ENCODE assay signal across 8 cellular contexts in genomic region chr3:197959891-197960693, GRCh38. TPM values are rescaled to one million over a fixed set of nuclear protein-coding genes. Genes with fewer than 3 reads are reported as not detected.
DNase-seq lines count a peak whose midpoint lies in the region; ATAC-seq and TF ChIP-seq lines count a peak whose summit lies in the region.

Gene LMLN, plus strand, starts transcription at chr3:197960217. Its CDS starts 29 bp downstream, at chr3:197960246.

- CTCF ChIA-PET in IMR-90 (lab: Yijun Ruan, JAX) = no interaction called here
- CTCF ChIA-PET in OCI-LY7 (lab: Charles Lee; ENCODE audit: unreplicated experiment) = no interaction called here

- H2AK9ac ChIP-seq in IMR-90 (replicated peaks; ENCODE audit: low read depth, low read length, poor library complexity) = peak within 1 kb of the TSS; percentile 80

- H3K36me3 ChIP-seq in IMR-90 (ENCODE audit: control insufficient read depth, insufficient read depth, low read length) (peaks cover 8% of the 10 kb centered on the region), OCI-LY7 (ENCODE audit: insufficient read depth, low read length) (peaks cover 37% of the 10 kb centered on the region), mucosa of descending colon (ENCODE audit: low read depth) (no peaks in the 10 kb centered on the region)

- no peaks in the 10 kb centered on the region for H3K9me3 ChIP-seq in IMR-90 (ENCODE audit: control insufficient read depth, insufficient read depth, low read length)
- H3K9me3 ChIP-seq in OCI-LY7 (ENCODE audit: low read length) = no peaks in the 10 kb centered on the region
- H3K9me3 ChIP-seq in mucosa of descending colon = no peaks in the 10 kb centered on the region

- H3K4me1 ChIP-seq in IMR-90 (ENCODE audit: control insufficient read depth, insufficient read depth, low read length) = 0 out of 2 replicates have a peak, but pooled peaks cover 3% of the 10 kb centered on the region
- peaks cover 29% of the 10 kb centered on the region for H3K4me1 ChIP-seq in OCI-LY7 (ENCODE audit: insufficient read depth, low read length, poor library complexity, severe bottlenecking)
- H3K4me1 ChIP-seq in mucosa of descending colon (ENCODE audit: low read depth) = peaks cover 5% of the 10 kb centered on the region

- H4K8ac ChIP-seq in IMR-90 (ENCODE audit: low read depth in 2 of 2, low read length in 2 of 2) = peak within 1 kb of the TSS; percentile 94 to 97

- H3K27ac ChIP-seq in IMR-90 (ENCODE audit: insufficient read depth, low read length) (peak within 1 kb of the TSS; percentile 28), OCI-LY7 (ENCODE audit: low read depth, low read length, poor library complexity, severe bottlenecking) (peak within 1 kb of the TSS; percentile 36)

- H3K4me2 ChIP-seq in IMR-90 (ENCODE audit: low read depth, low read length) (peak within 1 kb of the TSS; percentile 95), OCI-LY7 (ENCODE audit: low read length) (peak within 1 kb of the TSS; percentile 97)

- no peak within 1 kb of the TSS for H3K18ac ChIP-seq in IMR-90 (ENCODE audit: low read depth, low read length)

- H2AK5ac ChIP-seq in IMR-90 (ENCODE audit: low read depth, low read length) = peak within 1 kb of the TSS; percentile 64

- peak within 1 kb of the TSS; percentile 64 for H3K4me3 ChIP-seq in IMR-90 (ENCODE audit: insufficient read depth, low read depth, low read length)
- H3K4me3 ChIP-seq in OCI-LY7 (ENCODE audit: low read depth, low read length, poor library complexity, severe bottlenecking) = peak within 1 kb of the TSS; percentile 81
- H3K4me3 ChIP-seq in epithelial cell of esophagus (ENCODE audit: low read length) = peak within 1 kb of the TSS; percentile 92
- peak within 1 kb of the TSS; percentile 39 for H3K4me3 ChIP-seq in mucosa of descending colon

- peaks cover 10 to 33% of the 10 kb centered on the region in 2 experiments for H3K79me1 ChIP-seq in IMR-90 (ENCODE audit: low read depth in 1 of 2, low read length in 2 of 2)

- TF ChIP-seq POLR2A in IMR-90 (IDR thresholded peaks at IDR 0.05; ENCODE audit: low read depth, low read length) = peak; percentile 91

- H2AFZ ChIP-seq in IMR-90 (replicated peaks; ENCODE audit: low read length, poor library complexity) (peak within 1 kb of the TSS; percentile 96), OCI-LY7 (ENCODE audit: low read length) (peak within 1 kb of the TSS; percentile 86)

- intact Hi-C loops in IMR-90 (cut with micrococcal nuclease) (loop anchor here (10.0 kb wide), 1 partner anchor 115 kb away; no protein-coding TSS in a partner anchor), OCI-LY7 (cut with micrococcal nuclease; ENCODE audit: unreplicated experiment) (loop anchor here (5.0 kb wide), 1 partner anchor 112 kb away; no protein-coding TSS in a partner anchor), mucosa of descending colon (cut with DNase I, micrococcal nuclease) (no loop called here)

- H2BK20ac ChIP-seq in IMR-90 (ENCODE audit: low read depth, low read length) = no peak within 1 kb of the TSS

- ATAC-seq in GM21529 (IDR thresholded peaks at IDR 0.05; ENCODE audit: unreplicated experiment) (peak; percentile 97), IMR-90 (ENCODE audit: low read depth) (peak; percentile 94), mucosa of descending colon (peak; percentile 99)

- no peak for TF ChIP-seq RAD21 in IMR-90 (IDR thresholded peaks at IDR 0.05; ENCODE audit: low read length)

- peak within 1 kb of the TSS; percentile 35 for H3K9ac ChIP-seq in IMR-90 (ENCODE audit: low read depth, low read length)

- H4K5ac ChIP-seq in IMR-90 (ENCODE audit: low read depth, low read length) = peak within 1 kb of the TSS; percentile 13

- peak within 1 kb of the TSS; percentile 92 for H3K14ac ChIP-seq in IMR-90 (replicated peaks; ENCODE audit: low read depth, low read length)

- 0 out of 2 replicates have a peak within 1 kb of the TSS, but pooled peaks have one; percentile 9 for H2BK120ac ChIP-seq in IMR-90 (ENCODE audit: low read depth, low read length)

- WGBS in IMR-90 (ENCODE audit: extremely low coverage in 2 of 2, insufficient read length in 1 of 2), 2 experiments = 0% methylated on average over 9 of the region's 62 CpGs; no CpG with 5 or more reads in 1 of the 2 experiments

- H3K27me3 ChIP-seq in IMR-90 (ENCODE audit: control insufficient read depth, insufficient read depth, low read length) = no peaks in the 10 kb centered on the region

- BruUV-seq in IMR-90 (replicated peaks; lab: Mats Ljungman, UMichigan) (no TSS peak), OCI-LY7 (replicated peaks; lab: Mats Ljungman, UMichigan) (no TSS peak)

- peak within 1 kb of the TSS; percentile 52 for H3K56ac ChIP-seq in IMR-90 (ENCODE audit: extremely low read depth, insufficient read depth, low read length)

- POLR2A ChIA-PET in IMR-90 (lab: Charles Lee; ENCODE audit: unreplicated experiment) (no interaction called here), OCI-LY7 (lab: Charles Lee) (interaction anchor here (1.1 kb wide), 1 partner anchor 10 kb away, joined by 4 read pairs; no protein-coding TSS in a partner anchor)

- no peak for TF ChIP-seq CTCF in IMR-90 (conservative IDR thresholded peaks at IDR 0.05; ENCODE audit: low read depth, low read length)
- no peak for TF ChIP-seq CTCF in OCI-LY7 (conservative IDR thresholded peaks at IDR 0.05; ENCODE audit: low read length)
- TF ChIP-seq CTCF in epithelial cell of esophagus (IDR thresholded peaks at IDR 0.05; ENCODE audit: insufficient read depth, low read depth, low read length, missing control alignments) = no peak
- no peak for TF ChIP-seq CTCF in mucosa of descending colon (IDR thresholded peaks at IDR 0.05)

- 0 out of 2 replicates have a peak, but pooled peaks cover under 1% of the 10 kb centered on the region for H3K79me2 ChIP-seq in OCI-LY7 (ENCODE audit: insufficient read depth, low read depth, low read length)

- H4K20me1 ChIP-seq in IMR-90 (ENCODE audit: insufficient read depth, low read length) = peaks cover 17% of the 10 kb centered on the region
- H4K20me1 ChIP-seq in OCI-LY7 (ENCODE audit: insufficient read depth, low read length) = no peaks in the 10 kb centered on the region

- H3K23ac ChIP-seq in IMR-90 (ENCODE audit: low read depth, low read length) = peak within 1 kb of the TSS; percentile 87

- DNase-seq in DMS114 treated with DMSO at 0.1 percent for 48 hours (lab: John Stamatoyannopoulos, UW; ENCODE audit: unreplicated experiment) = peak; percentile 91
- DNase-seq in IMR-90 = peak; percentile 94
- peak; percentile 96 for DNase-seq in OCI-LY7 (ENCODE audit: low spot score)
- DNase-seq in activated T-cell treated with anti-CD3 and anti-CD28 coated beads for 4 hours = peak; percentile 91
- DNase-seq in epithelial cell of esophagus (ENCODE audit: low read depth) = peak; percentile 97
- DNase-seq in mucosa of descending colon = peak; percentile 95 to 97 (median 97)
- peak; percentile 75 to 89 for DNase-seq in stimulated activated CD8-positive, alpha-beta memory T cell treated with anti-CD3 and anti-CD28 coated beads, Interleukin-4, amount 100 ng/mL, for 1 hour (ENCODE audit: low read depth in 2 of 2, low spot score in 1 of 2)

- H2BK5ac ChIP-seq in IMR-90 (ENCODE audit: low read depth, low read length, poor library complexity, severe bottlenecking) = peak within 1 kb of the TSS; percentile 31

- H4K91ac ChIP-seq in IMR-90 (ENCODE audit: insufficient read depth, low read depth, low read length) = peak within 1 kb of the TSS; percentile 68

- H3K9me1 ChIP-seq in IMR-90 (ENCODE audit: insufficient read depth, low read length) = 0 out of 2 replicates have a peak, but pooled peaks cover 3% of the 10 kb centered on the region

- in situ Hi-C loops in IMR-90 (cut with MboI; ENCODE audit: low sequenced_read_pairs) = no loop called here

- dilution Hi-C loops in IMR-90 (cut with HindIII; ENCODE audit: low sequenced_read_pairs, unreplicated experiment) = no loop called here

- H3K4ac ChIP-seq in IMR-90 (ENCODE audit: low read depth, low read length) = peak within 1 kb of the TSS; percentile 62

- H2BK15ac ChIP-seq in IMR-90 (ENCODE audit: low read depth, low read length) = no peak within 1 kb of the TSS

- H3K9me2 ChIP-seq in OCI-LY7 (ENCODE audit: insufficient read depth, low read length) = no peaks in the 10 kb centered on the region

TF ChIP-seq in IMR-90, 13 proteins besides CTCF, POLR2A, EP300 and RAD21 (continues in another document):
- TF ChIP-seq MAZ (IDR thresholded peaks at IDR 0.05; ENCODE audit: borderline replicate concordance, low read depth, low read length) (peak; percentile 95; the same call in 1 of the 2 replicates), NFE2L2 (IDR thresholded peaks at IDR 0.05; ENCODE audit: low read depth, low read length) (no peak), MAFK (IDR thresholded peaks at IDR 0.05; ENCODE audit: low read depth, low read length) (no peak), SMC3 (IDR thresholded peaks at IDR 0.05; ENCODE audit: low read depth, low read length) (no peak), CHD1 (IDR thresholded peaks at IDR 0.05; ENCODE audit: low read depth, low read length) (0 out of 2 replicates have a peak, but pooled peaks have one; percentile 4), BHLHE40 (IDR thresholded peaks at IDR 0.05; ENCODE audit: low read depth, low read length) (peak; percentile 73), FOS (IDR thresholded peaks at IDR 0.05; ENCODE audit: low read depth, low read length) (peak; percentile 59; the same call in 1 of the 2 replicates)
- TF ChIP-seq, protein P1, sequence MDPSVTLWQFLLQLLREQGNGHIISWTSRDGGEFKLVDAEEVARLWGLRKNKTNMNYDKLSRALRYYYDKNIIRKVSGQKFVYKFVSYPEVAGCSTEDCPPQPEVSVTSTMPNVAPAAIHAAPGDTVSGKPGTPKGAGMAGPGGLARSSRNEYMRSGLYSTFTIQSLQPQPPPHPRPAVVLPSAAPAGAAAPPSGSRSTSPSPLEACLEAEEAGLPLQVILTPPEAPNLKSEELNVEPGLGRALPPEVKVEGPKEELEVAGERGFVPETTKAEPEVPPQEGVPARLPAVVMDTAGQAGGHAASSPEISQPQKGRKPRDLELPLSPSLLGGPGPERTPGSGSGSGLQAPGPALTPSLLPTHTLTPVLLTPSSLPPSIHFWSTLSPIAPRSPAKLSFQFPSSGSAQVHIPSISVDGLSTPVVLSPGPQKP (IDR thresholded peaks at IDR 0.05; ENCODE audit: borderline replicate concordance, low read depth, low read length) = no peak
- TF ChIP-seq, protein P2, sequence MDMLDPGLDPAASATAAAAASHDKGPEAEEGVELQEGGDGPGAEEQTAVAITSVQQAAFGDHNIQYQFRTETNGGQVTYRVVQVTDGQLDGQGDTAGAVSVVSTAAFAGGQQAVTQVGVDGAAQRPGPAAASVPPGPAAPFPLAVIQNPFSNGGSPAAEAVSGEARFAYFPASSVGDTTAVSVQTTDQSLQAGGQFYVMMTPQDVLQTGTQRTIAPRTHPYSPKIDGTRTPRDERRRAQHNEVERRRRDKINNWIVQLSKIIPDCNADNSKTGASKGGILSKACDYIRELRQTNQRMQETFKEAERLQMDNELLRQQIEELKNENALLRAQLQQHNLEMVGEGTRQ (IDR thresholded peaks at IDR 0.05; ENCODE audit: low read depth, low read length) = peak; percentile 99

RNA-seq across cellular contexts. Expression of gene LMLN, which starts in this region (rescaled TPM):
- total RNA-seq in IMR-90 (2012; rRNA removed) (3.3 and 3.9 TPM in 2 replicates), OCI-LY7 (2022) (6.2 and 7.1 TPM in 2 replicates), mucosa of descending colon (1 to 10 TPM; 3.8 to 8.1 (median 5.7) TPM)
- 3.1 and 3.3 TPM in 2 replicates for polyA plus RNA-seq in IMR-90 (2012; rRNA removed)
- 0.98 and 1.4 TPM in 2 replicates for polyA plus RNA-seq in IMR-90 (2012; cell fraction: cytosol; rRNA removed)
- 2.3 and 6.7 TPM in 2 replicates for polyA plus RNA-seq in IMR-90 (2012; cell fraction: nucleus; rRNA removed; ENCODE audit: low replicate concordance)
- 0.50 and 3.7 TPM in 2 replicates for total RNA-seq in OCI-LY7 (2014; rRNA removed; shearing (Covaris generic))

Comparison
In these comparisons a context has a peak if more than half of its experiments do, and no peak if none do; other contexts are left out.
1. Peak in every context shown above with its lines: DNase-seq, ATAC-seq, H3K4me3 ChIP-seq and H3K27ac ChIP-seq.
2. H3K4me3 ChIP-seq: peak in every context shown above with its lines; median percentile 92 in epithelial cell of esophagus; 81 in OCI-LY7; 64 in IMR-90; 39 in mucosa of descending colon.
3. intact Hi-C loops: an anchor here in IMR-90 (10.0 kb wide) and OCI-LY7 (5.0 kb wide); none called in mucosa of descending colon.